1 cellular context compared by ENCODE assay signal in genomic region chr22:29901354-29901753, GRCh38.
TF ChIP-seq lines count a peak whose summit lies in the region.

No MANE protein-coding gene starts in this region.

TF ChIP-seq in GM23338, 12 proteins besides CTCF, POLR2A, EP300 and RAD21:
- TF ChIP-seq ETS1 (IDR thresholded peaks at IDR 0.05) (no peak), POLR2AphosphoS5 (IDR thresholded peaks at IDR 0.05; ENCODE audit: low read depth) (no peak), REST (IDR thresholded peaks at IDR 0.05; ENCODE audit: unreplicated experiment) (no peak), NANOG (IDR thresholded peaks at IDR 0.05; ENCODE audit: borderline replicate concordance) (no peak), EZH2phosphoT487 (IDR thresholded peaks at IDR 0.05; ENCODE audit: unreplicated experiment) (no peak), ZNF462 (CRISPR knock-in tag; IDR thresholded peaks at IDR 0.05) (no peak), JUNB (IDR thresholded peaks at IDR 0.05; ENCODE audit: unreplicated experiment) (no peak), ZNF331 (CRISPR knock-in tag; IDR thresholded peaks at IDR 0.05; ENCODE audit: low read depth) (no peak), EZH2 (IDR thresholded peaks at IDR 0.05; ENCODE audit: low read depth, unreplicated experiment) (no peak), CREB1 (CRISPR knock-in tag; IDR thresholded peaks at IDR 0.05; ENCODE audit: low read depth) (no peak), ZNF114 (CRISPR knock-in tag; IDR thresholded peaks at IDR 0.05) (no peak), STAT1 (IDR thresholded peaks at IDR 0.05; ENCODE audit: unreplicated experiment) (no peak)
